7 cellular contexts compared by ENCODE assay signal in genomic region chr16:46392930-46393722, GRCh38.
A peak's percentile ranks its signal among the peaks of the same experiment; 100 is the strongest.
DNase-seq lines count a peak whose midpoint lies in the region; TF ChIP-seq lines count a peak whose summit lies in the region.
"Not testable (repeated sequence)": the region's sequence is repeated elsewhere in the genome, so short reads cannot be mapped to it uniquely, and the experiment has no call there.

No MANE protein-coding gene starts in this region.

- H4K20me1 ChIP-seq in MM.1S (ENCODE audit: insufficient read depth, low read length); mammary epithelial cell (ENCODE audit: insufficient read depth, low read length): not testable (repeated sequence)

- not testable (repeated sequence) for TF ChIP-seq CTCF in GM12865 (IDR thresholded peaks at IDR 0.05; ENCODE audit: insufficient read depth, low read depth, low read length, missing control alignments); MM.1S (IDR thresholded peaks at IDR 0.05; ENCODE audit: low read length); mammary epithelial cell (conservative IDR thresholded peaks at IDR 0.05 in 1 of 2, IDR thresholded peaks at IDR 0.05 in 1 of 2; ENCODE audit: extremely low read depth in 1 of 2, insufficient read depth in 1 of 2, low read depth in 1 of 2, low read length in 2 of 2); fibroblast of mammary gland (conservative IDR thresholded peaks at IDR 0.05; ENCODE audit: control insufficient read depth, insufficient read depth, low read depth, low read length); progenitor cell of endocrine pancreas (IDR thresholded peaks at IDR 0.05; ENCODE audit: unreplicated experiment)

- not testable (repeated sequence) for H3K36me3 ChIP-seq in MM.1S (replicated peaks; ENCODE audit: insufficient read depth, low read length); mammary epithelial cell (ENCODE audit: insufficient read depth, low read length)

- WGBS in mammary epithelial cell (ENCODE audit: low coverage, missing lambda C conversion rate), result 67% methylated on average over 25 of the region's 26 CpGs

- H3K4me1 Mint-ChIP-seq in activated CD4-positive, alpha-beta T cell treated with anti-CD3 and anti-CD28 coated beads, Interleukin-2, amount 10 ng/mL, durations not matched to agents 7 days and 5 days; progenitor cell of endocrine pancreas (ENCODE audit: low read depth): not testable (repeated sequence)

- H2AFZ ChIP-seq in MM.1S (ENCODE audit: low read length); mammary epithelial cell (ENCODE audit: low read depth, low read length): not testable (repeated sequence)

- H3F3A ChIP-seq in MM.1S (ENCODE audit: insufficient read depth, low read length), result not testable (repeated sequence)

- H3K9ac ChIP-seq in MM.1S (ENCODE audit: low read length); mammary epithelial cell (ENCODE audit: insufficient read depth, low read length): not testable (repeated sequence)

- BruUV-seq in mammary epithelial cell (replicated peaks; lab: Mats Ljungman, UMichigan), result not testable (repeated sequence)

- not testable (repeated sequence) for H3K9me3 ChIP-seq in MM.1S (replicated peaks; ENCODE audit: insufficient read depth, low read length)
- H3K9me3 ChIP-seq in mammary epithelial cell (replicated peaks; ENCODE audit: insufficient read depth, low read length), result peaks cover 23% of the 10 kb centered on the region

- not testable (repeated sequence) for H3K4me2 ChIP-seq in MM.1S (ENCODE audit: low read depth, low read length); mammary epithelial cell (ENCODE audit: insufficient read depth, low read depth, low read length)

- H3K27ac Mint-ChIP-seq in activated CD4-positive, alpha-beta T cell treated with anti-CD3 and anti-CD28 coated beads, Interleukin-2, amount 10 ng/mL, durations not matched to agents 7 days and 5 days, result not testable (repeated sequence)
- peak overlapping the region; percentile 4 for H3K27ac Mint-ChIP-seq in progenitor cell of endocrine pancreas

- intact Hi-C loops in mammary epithelial cell (cut with micrococcal nuclease), result not testable (repeated sequence)

- not testable (repeated sequence) for H3K4me3 ChIP-seq in GM12865 (ENCODE audit: low read depth, low read length); MM.1S (ENCODE audit: low read length); mammary epithelial cell (replicated peaks in 1 of 3; ENCODE audit: insufficient read depth in 1 of 3, low read depth in 2 of 3, low read length in 3 of 3); fibroblast of mammary gland (ENCODE audit: control insufficient read depth, low read depth, low read length)

- not testable (repeated sequence) for H3K27me3 Mint-ChIP-seq in activated CD4-positive, alpha-beta T cell treated with anti-CD3 and anti-CD28 coated beads, Interleukin-2, amount 10 ng/mL, durations not matched to agents 7 days and 5 days; progenitor cell of endocrine pancreas

- H3K79me2 ChIP-seq in MM.1S (ENCODE audit: low read length); mammary epithelial cell (ENCODE audit: insufficient read depth, low read length): not testable (repeated sequence)

- peak; percentile 25 for DNase-seq in GM12865 (ENCODE audit: low read depth)
- peak; percentile 33 for DNase-seq in MM.1S
- DNase-seq in activated CD4-positive, alpha-beta T cell treated with anti-CD3 and anti-CD28 coated beads, Interleukin-2, amount 10 ng/mL, durations not matched to agents 7 days and 5 days, result peak; percentile 64
- DNase-seq in mammary epithelial cell, result peak; percentile 62
- peak; percentile 58 for DNase-seq in fibroblast of mammary gland (ENCODE audit: low read depth)
- DNase-seq in left kidney (ENCODE audit: low read depth, low spot score), result peak; percentile 57
- DNase-seq in progenitor cell of endocrine pancreas (ENCODE audit: low spot score, unreplicated experiment), result peak; percentile 51

- H3K9me2 ChIP-seq in MM.1S (replicated peaks; ENCODE audit: insufficient read depth, low read length), result not testable (repeated sequence)

- in situ Hi-C loops in mammary epithelial cell (cut with MboI; ENCODE audit: low sequenced_read_pairs in 2 of 2), result not testable (repeated sequence)

- dilution Hi-C loops in mammary epithelial cell (cut with HindIII; ENCODE audit: low sequenced_read_pairs), result not testable (repeated sequence)

- H3K27me3 ChIP-seq in MM.1S (replicated peaks; ENCODE audit: insufficient read depth, low read length); mammary epithelial cell (ENCODE audit: insufficient read depth, low read length): not testable (repeated sequence)

- CTCF ChIA-PET in activated CD4-positive, alpha-beta T cell treated with anti-CD3 and anti-CD28 coated beads, Interleukin-2, amount 10 ng/mL, durations not matched to agents 7 days and 5 days (lab: Charles Lee); mammary epithelial cell (lab: Charles Lee; ENCODE audit: low non-redundant PET): not testable (repeated sequence)

- H3K36me3 Mint-ChIP-seq in activated CD4-positive, alpha-beta T cell treated with anti-CD3 and anti-CD28 coated beads, Interleukin-2, amount 10 ng/mL, durations not matched to agents 7 days and 5 days (ENCODE audit: low read depth), result not testable (repeated sequence)
- H3K36me3 Mint-ChIP-seq in progenitor cell of endocrine pancreas (ENCODE audit: insufficient read depth), result peaks cover 16% of the 10 kb centered on the region

- H3K9me3 Mint-ChIP-seq in activated CD4-positive, alpha-beta T cell treated with anti-CD3 and anti-CD28 coated beads, Interleukin-2, amount 10 ng/mL, durations not matched to agents 7 days and 5 days, result not testable (repeated sequence)
- H3K9me3 Mint-ChIP-seq in progenitor cell of endocrine pancreas (ENCODE audit: low read depth), result peaks cover 17% of the 10 kb centered on the region

- POLR2A ChIA-PET in activated CD4-positive, alpha-beta T cell treated with anti-CD3 and anti-CD28 coated beads, Interleukin-2, amount 10 ng/mL, durations not matched to agents 7 days and 5 days (lab: Charles Lee), result not testable (repeated sequence)

- H3K4me1 ChIP-seq in MM.1S (ENCODE audit: low read length); mammary epithelial cell (ENCODE audit: insufficient read depth, low read length): not testable (repeated sequence)

- H3K4me3 Mint-ChIP-seq in activated CD4-positive, alpha-beta T cell treated with anti-CD3 and anti-CD28 coated beads, Interleukin-2, amount 10 ng/mL, durations not matched to agents 7 days and 5 days; progenitor cell of endocrine pancreas (ENCODE audit: low read depth): not testable (repeated sequence)

- not testable (repeated sequence) for H3K27ac ChIP-seq in MM.1S (ENCODE audit: low read length); mammary epithelial cell (ENCODE audit: insufficient read depth, low read depth, low read length)
